9 cellular contexts compared by ENCODE assay signal in the genomic region with DNA sequence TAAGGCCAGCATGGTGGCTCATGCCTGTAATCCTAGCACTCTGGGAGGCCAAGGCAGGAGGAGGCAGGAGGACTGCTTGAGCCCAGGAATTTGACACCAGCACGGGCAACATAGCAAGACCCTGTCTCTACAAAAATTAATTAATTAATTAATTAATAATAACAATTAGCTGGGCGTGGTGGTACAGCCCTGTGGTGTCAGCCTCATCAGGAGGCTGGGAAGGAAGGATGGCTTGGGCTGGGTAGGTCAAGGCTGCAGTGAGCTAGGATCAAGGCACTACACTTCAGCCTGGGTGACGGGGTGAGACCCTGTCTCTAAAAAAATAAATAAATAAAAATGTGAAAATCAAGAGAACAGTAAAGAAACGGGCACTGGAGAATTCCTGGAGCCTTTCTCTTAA. TPM values are rescaled to one million over a fixed set of nuclear protein-coding genes. Genes with fewer than 3 reads are reported as not detected.
A peak's percentile ranks its signal among the peaks of the same experiment; 100 is the strongest.
DNase-seq lines count a peak whose midpoint lies in the region; ATAC-seq and TF ChIP-seq lines count a peak whose summit lies in the region.
"Had no signal": no experiment of that assay in that cellular context is flagged by ENCODE, and none has a peak within 500 bp of the region (broad histone marks: within the 10 kb centered on the region; RNA-seq: fewer than 3 reads in every experiment).

No MANE protein-coding gene starts in this region.

- TF ChIP-seq POLR2A in prostate gland (IDR thresholded peaks at IDR 0.05) = no peak

- WGBS in prostate gland = 27% methylated on average over 4 of the region's 4 CpGs

- H3K4me1 ChIP-seq in DND-41 (ENCODE audit: insufficient read depth, low read length) = peaks cover 28% of the 10 kb centered on the region
- no peaks in the 10 kb centered on the region for H3K4me1 ChIP-seq in prostate gland (replicated peaks)

- TF ChIP-seq CTCF in DND-41 (IDR thresholded peaks at IDR 0.05; ENCODE audit: borderline replicate concordance, extremely low read depth, low read length, poor library complexity, severe bottlenecking) (no peak), RWPE1 (conservative IDR thresholded peaks at IDR 0.05; ENCODE audit: low read depth) (no peak), epithelial cell of proximal tubule (conservative IDR thresholded peaks at IDR 0.05; ENCODE audit: low read depth, low read length) (no peak), prostate gland (IDR thresholded peaks at IDR 0.05) (no peak)

- H3K9ac ChIP-seq in DND-41 (ENCODE audit: low read depth, low read length) = peak overlapping the region; percentile 84

- H2AFZ ChIP-seq in DND-41 (ENCODE audit: low read depth, low read length) = peak overlapping the region; percentile 73; the same call in 1 of the 2 replicates

- H3K27ac ChIP-seq in DND-41 (ENCODE audit: low read length) (peak overlapping the region; percentile 84), RWPE1 (peak overlapping the region; percentile 92), prostate gland (peak overlapping the region; percentile 97 to 99)

- H3K79me2 ChIP-seq in DND-41 (ENCODE audit: insufficient read depth, low read length) = peaks cover 66% of the 10 kb centered on the region

- no peaks in the 10 kb centered on the region for H3K27me3 ChIP-seq in DND-41 (ENCODE audit: insufficient read depth, low read length, poor library complexity)
- no peaks in the 10 kb centered on the region for H3K27me3 ChIP-seq in prostate gland (replicated peaks; ENCODE audit: insufficient read depth)

- H3K36me3 ChIP-seq in DND-41 (ENCODE audit: insufficient read depth, low read length) (peaks cover 12% of the 10 kb centered on the region; the same call in 1 of the 2 replicates), prostate gland (no peaks in the 10 kb centered on the region)

- POLR2A ChIA-PET in RWPE1 (lab: Yijun Ruan, JAX; ENCODE audit: low non-redundant PET) = no interaction called here

- ATAC-seq in DND-41 (ENCODE audit: insufficient read depth, low read depth) = no peak
- ATAC-seq in HG03196 (IDR thresholded peaks at IDR 0.05; ENCODE audit: unreplicated experiment) = no peak
- no peak for ATAC-seq in GM21367 (IDR thresholded peaks at IDR 0.05; ENCODE audit: unreplicated experiment)

- H3K9me3 ChIP-seq in DND-41 (ENCODE audit: insufficient read depth, low read length, severe bottlenecking) = no peaks in the 10 kb centered on the region
- H3K9me3 ChIP-seq in prostate gland = no peaks in the 10 kb centered on the region

- CTCF ChIA-PET in RWPE1 (lab: Yijun Ruan, JAX) = interaction anchor here (0.6 kb wide), 1 partner anchor 483 kb away, joined by 3 read pairs; no protein-coding TSS in a partner anchor

- H4K20me1 ChIP-seq in DND-41 (ENCODE audit: insufficient read depth, low read length) = peaks cover 19% of the 10 kb centered on the region; the same call in 1 of the 2 replicates

- intact Hi-C loops in prostate gland (cut with DNase I) = no loop called here

- H3K4me2 ChIP-seq in DND-41 (ENCODE audit: insufficient read depth, low read length) = peak overlapping the region; percentile 97

- H3K4me3 ChIP-seq in DND-41 (ENCODE audit: low read depth in 1 of 2, low read length in 2 of 2) (peak overlapping the region; percentile 86 to 99; a peak in 3 of 4 replicates), epithelial cell of proximal tubule (ENCODE audit: low read depth, low read length) (peak overlapping the region; percentile 97), prostate gland (peak overlapping the region; percentile 79 to 92)

- no peak for DNase-seq in DND-41
- no peak for DNase-seq in RWPE1 (ENCODE audit: low spot score)
- DNase-seq in epithelial cell of proximal tubule (ENCODE audit: low read depth) = no peak
- DNase-seq in prostate gland (ENCODE audit: low spot score) = no peak
- DNase-seq in central memory CD4-positive, alpha-beta T cell = no peak
- DNase-seq in NCI-H69 (lab: John Stamatoyannopoulos, UW) = no peak
- DNase-seq: NCI-H2227 treated with DMSO at 0.1 percent for 48 hours had no signal

RNA-seq across cellular contexts. Expression of gene ARFGAP3, which starts 1.3 kb away (rescaled TPM):
- 50.1 and 62.2 TPM in 2 replicates for total RNA-seq in epithelial cell of proximal tubule
- total RNA-seq in prostate gland = 100 to 1,000 TPM in 1 of 2 donors, 10 to 100 TPM in 1; 92.9 to 127 TPM
